Comparison of ENCODE assay signal across 16 cellular contexts in genomic region chr1:63330331-63330916, GRCh38. TPM values are rescaled to one million over a fixed set of nuclear protein-coding genes. Genes with fewer than 3 reads are reported as not detected.
DNase-seq lines count a peak whose midpoint lies in the region; TF ChIP-seq lines count a peak whose summit lies in the region.
"Had no signal": no experiment of that assay in that cellular context is flagged by ENCODE, and none has a peak within 500 bp of the region (broad histone marks: within the 10 kb centered on the region; RNA-seq: fewer than 3 reads in every experiment).

No MANE protein-coding gene starts in this region.

- H3K4me2 ChIP-seq in neural progenitor cell, result peak overlapping the region; percentile 79

- peak overlapping the region; percentile 41 for H3K9ac ChIP-seq in HUES6 (ENCODE audit: low read length)
- H3K9ac ChIP-seq in neural progenitor cell, result no peak overlapping the region

- peaks cover 6% of the 10 kb centered on the region for H3K36me3 Mint-ChIP-seq in T-helper 1 cell treated with Interleukin-12 subunit alpha and Interleukin-12 subunit beta and Interleukin-4 antibody, amounts not matched to agents 30 μg/mL and 1 μg/mL, for 36 hours (ENCODE audit: low read depth)
- no peaks in the 10 kb centered on the region for H3K36me3 Mint-ChIP-seq in glutamatergic neuron (ENCODE audit: unreplicated experiment)
- peaks cover 1% of the 10 kb centered on the region for H3K36me3 Mint-ChIP-seq in neural progenitor cell
- H3K36me3 Mint-ChIP-seq: T-cell had no signal

- TF ChIP-seq CTCF in glutamatergic neuron (IDR thresholded peaks at IDR 0.05; ENCODE audit: partially characterized antibody, unreplicated experiment) (no peak), neural progenitor cell (IDR thresholded peaks at IDR 0.05) (no peak)

- H3K36me3 ChIP-seq in HUES6 (ENCODE audit: control insufficient read depth, insufficient read depth, low read length), result no peaks in the 10 kb centered on the region
- H3K36me3 ChIP-seq in neural progenitor cell, result no peaks in the 10 kb centered on the region

- H3K27me3 ChIP-seq in HUES6 (ENCODE audit: control insufficient read depth, insufficient read depth, low read length) (peaks cover 84% of the 10 kb centered on the region), neural progenitor cell (peaks cover 98% of the 10 kb centered on the region)

- H2AFZ ChIP-seq in neural progenitor cell (replicated peaks), result no peak overlapping the region

- H3K9me3 ChIP-seq in HUES6 (ENCODE audit: control insufficient read depth, insufficient read depth, low read depth, low read length), result no peaks in the 10 kb centered on the region
- no peaks in the 10 kb centered on the region for H3K9me3 ChIP-seq in neural progenitor cell (ENCODE audit: low read depth)

- H3F3A ChIP-seq in neural progenitor cell (ENCODE audit: low read depth), result peaks cover 35% of the 10 kb centered on the region

- H3K9me3 Mint-ChIP-seq in T-helper 1 cell treated with Interleukin-12 subunit alpha and Interleukin-12 subunit beta and Interleukin-4 antibody, amounts not matched to agents 30 μg/mL and 1 μg/mL, for 36 hours, result no peaks in the 10 kb centered on the region
- peaks cover 9% of the 10 kb centered on the region for H3K9me3 Mint-ChIP-seq in glutamatergic neuron (ENCODE audit: unreplicated experiment)
- H3K9me3 Mint-ChIP-seq in neural progenitor cell, result no peaks in the 10 kb centered on the region

- no peaks in the 10 kb centered on the region for H3K79me2 ChIP-seq in neural progenitor cell (ENCODE audit: low read depth)

- H3K4me1 Mint-ChIP-seq in T-helper 1 cell treated with Interleukin-12 subunit alpha and Interleukin-12 subunit beta and Interleukin-4 antibody, amounts not matched to agents 30 μg/mL and 1 μg/mL, for 36 hours (ENCODE audit: low read depth), result peaks cover 20% of the 10 kb centered on the region
- H3K4me1 Mint-ChIP-seq in glutamatergic neuron (ENCODE audit: low read depth, unreplicated experiment), result peaks cover 3% of the 10 kb centered on the region
- peaks cover 10% of the 10 kb centered on the region for H3K4me1 Mint-ChIP-seq in neural progenitor cell

- no peak overlapping the region for H3K4me3 Mint-ChIP-seq in T-helper 1 cell treated with Interleukin-12 subunit alpha and Interleukin-12 subunit beta and Interleukin-4 antibody, amounts not matched to agents 30 μg/mL and 1 μg/mL, for 36 hours
- H3K4me3 Mint-ChIP-seq in glutamatergic neuron (ENCODE audit: unreplicated experiment), result peak overlapping the region; percentile 7
- peak overlapping the region; percentile 55 for H3K4me3 Mint-ChIP-seq in neural progenitor cell

- H4K20me1 ChIP-seq in neural progenitor cell (ENCODE audit: low read depth), result peaks cover 48% of the 10 kb centered on the region

- H3K4me1 ChIP-seq in HUES6 (ENCODE audit: control insufficient read depth, insufficient read depth, low read length) (peaks cover 40% of the 10 kb centered on the region), neural progenitor cell (peaks cover 8% of the 10 kb centered on the region)

- peak overlapping the region; percentile 48 for H3K4me3 ChIP-seq in HUES6 (ENCODE audit: low read depth, low read length)
- H3K4me3 ChIP-seq in neural progenitor cell, result peak overlapping the region; percentile 33
- H3K4me3 ChIP-seq: dorsolateral prefrontal cortex, K562 had no signal

- no peak overlapping the region for H3K27ac ChIP-seq in HUES6 (ENCODE audit: low read depth, low read length)
- no peak overlapping the region for H3K27ac ChIP-seq in neural progenitor cell
- H3K27ac ChIP-seq: C4-2B, dorsolateral prefrontal cortex had no signal

- peaks cover 86% of the 10 kb centered on the region for H3K27me3 Mint-ChIP-seq in T-helper 1 cell treated with Interleukin-12 subunit alpha and Interleukin-12 subunit beta and Interleukin-4 antibody, amounts not matched to agents 30 μg/mL and 1 μg/mL, for 36 hours (ENCODE audit: low read depth)
- H3K27me3 Mint-ChIP-seq in glutamatergic neuron (ENCODE audit: unreplicated experiment), result peaks cover 34% of the 10 kb centered on the region
- peaks cover 66% of the 10 kb centered on the region for H3K27me3 Mint-ChIP-seq in neural progenitor cell (ENCODE audit: insufficient read depth, low read depth)

- DNase-seq in T-helper 1 cell (no peak), glutamatergic neuron (peak; percentile 39), neural progenitor cell (ENCODE audit: low spot score) (peak; percentile 69), NCI-H510A (lab: John Stamatoyannopoulos, UW) (no peak), NCI-H2029 treated with DMSO at 0.1 percent for 48 hours (lab: John Stamatoyannopoulos, UW) (no peak)
- DNase-seq in central memory CD4-positive, alpha-beta T cell, result no peak
- DNase-seq: 8988T, dorsolateral prefrontal cortex, EL, midbrain, NCI-H1092, T-cell had no signal

- H3K27ac Mint-ChIP-seq in T-helper 1 cell treated with Interleukin-12 subunit alpha and Interleukin-12 subunit beta and Interleukin-4 antibody, amounts not matched to agents 30 μg/mL and 1 μg/mL, for 36 hours, result peak overlapping the region; percentile 4
- no peak overlapping the region for H3K27ac Mint-ChIP-seq in glutamatergic neuron (ENCODE audit: unreplicated experiment)
- no peak overlapping the region for H3K27ac Mint-ChIP-seq in neural progenitor cell
- H3K27ac Mint-ChIP-seq: T-cell had no signal

RNA-seq across cellular contexts. Expression of gene FOXD3, which starts 8.1 kb away (rescaled TPM):
- total RNA-seq in glutamatergic neuron (ENCODE audit: unreplicated experiment) (0.39 TPM), neural progenitor cell (ENCODE audit: low replicate concordance) (0.06 and 0.37 TPM in 2 replicates)
- total RNA-seq: T-cell had no signal

RNA-seq across cellular contexts. Expression of gene ALG6, which starts 37.0 kb away (rescaled TPM):
- total RNA-seq in glutamatergic neuron (ENCODE audit: unreplicated experiment), result 8.4 TPM
- 29.1 and 41.7 TPM in 2 replicates for total RNA-seq in neural progenitor cell (ENCODE audit: low replicate concordance)

Comparison
In these comparisons a context has a peak if more than half of its experiments do, and no peak if none do; other contexts are left out.
1. DNase-seq: peak in glutamatergic neuron (single experiment) and neural progenitor cell (single experiment); none in T-helper 1 cell (0 of 5), NCI-H510A (single experiment), central memory CD4-positive, alpha-beta T cell (single experiment) and NCI-H2029 treated with DMSO at 0.1 percent for 48 hours (single experiment).